In genomic region chr20:63932606-63933160, GRCh38 we compare ENCODE assay signal across 29 cellular contexts.
"Had no signal": no experiment of that assay in that cellular context is flagged by ENCODE, and none has a peak within 500 bp of the region (broad histone marks: within the 10 kb centered on the region; RNA-seq: fewer than 3 reads in every experiment).

No MANE protein-coding gene starts in this region.

- H3K4me1 ChIP-seq: body of pancreas, parathyroid adenoma, suprapubic skin, tibial artery had no signal

- H3K27me3 ChIP-seq: body of pancreas, dorsolateral prefrontal cortex, right atrium auricular region, suprapubic skin, tibial artery had no signal

- H2AFZ ChIP-seq: parathyroid adenoma had no signal

- H3K27ac ChIP-seq: body of pancreas, coronary artery, parathyroid adenoma, psoas muscle, suprapubic skin, tibial artery, VCaP had no signal

- DNase-seq: activated CD4-positive, alpha-beta T cell treated with anti-CD3 and anti-CD28 coated beads for 48 hours; activated CD4-positive, alpha-beta T cell treated with anti-CD3 and anti-CD28 coated beads, Interleukin-2, amount 50 U/mL, for 48 hours; activated CD8-positive, alpha-beta memory T cell treated with anti-CD3 and anti-CD28 coated beads for 24 hours; activated effector memory CD4-positive, alpha-beta T cell treated with Interleukin-2 at 50 U/mL for 16 hours; activated naive CD4-positive, alpha-beta T cell treated with Interleukin-2 at 50 U/mL for 16 hours; anterior cingulate cortex; body of pancreas; cerebellar nuclear complex; dorsolateral prefrontal cortex; effector memory CD4-positive, alpha-beta T cell; foreskin fibroblast; head of caudate nucleus; left ventricle myocardium inferior; naive B cell; nephron progenitor cell; nucleus accumbens; psoas muscle; stimulated activated CD4-positive, alpha-beta T cell treated with anti-CD3 and anti-CD28 coated beads, Interleukin-15, amount 100 ng/mL, for 24 hours; stimulated activated CD4-positive, alpha-beta T cell treated with anti-CD3 and anti-CD28 coated beads, Interleukin-2, amount 100 ng/mL, for 24 hours; stimulated activated naive CD4-positive, alpha-beta T cell; T-helper 1 cell; tibial artery had no signal

- H3K9me3 ChIP-seq: body of pancreas, left ventricle myocardium inferior, psoas muscle, right atrium auricular region, suprapubic skin, tibial artery had no signal

- ATAC-seq: activated CD4-positive, CD25-positive, alpha-beta regulatory T cell treated with anti-CD3 and anti-CD28 coated beads, Interleukin-2, amount 50 U/mL, for 24 hours; body of pancreas; esophagus mucosa; psoas muscle had no signal

- H3K4me3 ChIP-seq: body of pancreas, coronary artery, dorsolateral prefrontal cortex, left ventricle myocardium inferior, psoas muscle, right atrium auricular region, suprapubic skin, tibial artery had no signal
